14 cellular contexts compared by ENCODE assay signal in genomic region chr1:170483041-170483440, GRCh38.
"Had no signal": no experiment of that assay in that cellular context is flagged by ENCODE, and none has a peak within 500 bp of the region (broad histone marks: within the 10 kb centered on the region; RNA-seq: fewer than 3 reads in every experiment).

No MANE protein-coding gene starts in this region.

- H3K4me3 ChIP-seq: stomach, thyroid gland had no signal

- H3K27ac Mint-ChIP-seq: activated naive CD4-positive, alpha-beta T cell treated with anti-CD3 and anti-CD28 coated beads, Interleukin-2, amount 50 U/mL, for 72 hours; endodermal cell had no signal

- H3K9me3 Mint-ChIP-seq: activated naive CD4-positive, alpha-beta T cell treated with anti-CD3 and anti-CD28 coated beads, Interleukin-2, amount 50 U/mL, for 72 hours had no signal

- H3K27me3 ChIP-seq: brain microvascular endothelial cell, stomach, thyroid gland had no signal

- H3K9ac ChIP-seq: parathyroid adenoma had no signal

- H3K9me3 ChIP-seq: stomach, thyroid gland had no signal

- H3K36me3 ChIP-seq: brain microvascular endothelial cell, stomach, thyroid gland had no signal

- ATAC-seq: activated naive CD4-positive, alpha-beta T cell treated with anti-CD3 and anti-CD28 coated beads, Interleukin-2, amount 50 U/mL, for 72 hours; esophagus mucosa had no signal

- H3K4me3 Mint-ChIP-seq: endodermal cell had no signal

- H3K27ac ChIP-seq: brain microvascular endothelial cell, parathyroid adenoma, stomach, thyroid gland had no signal

- H3K4me1 ChIP-seq: parathyroid adenoma, stomach had no signal

- DNase-seq: activated CD4-positive, alpha-beta T cell treated with anti-CD3 and anti-CD28 coated beads, Interleukin-2, amount 50 U/mL, for 1 hour; activated CD4-positive, CD25-positive, alpha-beta regulatory T cell; amygdala; brain microvascular endothelial cell; cerebellar nuclear complex; endodermal cell; hippocampal formation; kidney glomerular epithelial cell; stimulated activated CD4-positive, alpha-beta T cell treated with anti-CD3 and anti-CD28 coated beads, Interleukin-4, amount 100 ng/mL, for 4 hours; stomach; thyroid gland had no signal

- H3K4me1 Mint-ChIP-seq: endodermal cell had no signal
